In the genomic region with DNA sequence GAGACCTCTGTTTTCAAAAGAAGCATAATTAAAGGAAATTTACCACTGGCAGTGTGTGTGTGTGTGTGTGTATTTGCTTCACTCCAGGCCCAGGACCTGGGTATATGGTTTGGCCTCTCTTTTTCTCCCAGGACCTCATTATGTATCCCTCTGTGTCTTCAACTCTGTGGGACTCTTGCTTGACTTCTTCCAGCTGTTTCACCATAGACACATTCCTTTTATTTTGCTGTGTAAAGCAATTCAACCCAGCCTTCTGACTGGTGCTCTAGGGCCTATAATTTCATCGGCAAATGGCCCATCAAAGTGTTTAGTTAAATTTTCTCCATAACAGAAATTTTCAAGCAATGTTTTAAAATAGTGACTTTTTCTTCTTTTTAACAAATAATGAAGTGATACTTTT, we compare ENCODE assay signal across 36 cellular contexts.
"Had no signal": no experiment of that assay in that cellular context is flagged by ENCODE, and none has a peak within 500 bp of the region (broad histone marks: within the 10 kb centered on the region; RNA-seq: fewer than 3 reads in every experiment).

No MANE protein-coding gene starts in this region.

- H3K27ac Mint-ChIP-seq: activated B cell treated with CpG ODN at 0.5 μM for 24 hours; activated CD4-positive, alpha-beta memory T cell treated with anti-CD3 and anti-CD28 coated beads for 36 hours; activated CD4-positive, alpha-beta T cell treated with anti-CD3 and anti-CD28 coated beads, Interleukin-2, amount 10 ng/mL, durations not matched to agents 24 days and 14 days; activated CD8-positive, alpha-beta T cell treated with anti-CD3 and anti-CD28 coated beads for 36 hours; activated naive CD4-positive, alpha-beta T cell treated with anti-CD3 and anti-CD28 coated beads for 36 hours; activated naive CD4-positive, alpha-beta T cell treated with anti-CD3 and anti-CD28 coated beads, Interleukin-2, amount 50 U/mL, for 72 hours; activated naive CD8-positive, alpha-beta T cell treated with anti-CD3 and anti-CD28 coated beads for 36 hours; activated T-cell treated with anti-CD3 and anti-CD28 coated beads, Interleukin-2, amount 50 U/mL, for 72 hours; activated T-helper 1 cell treated with anti-CD3 and anti-CD28 coated beads, Interleukin-12 subunit alpha, Interleukin-12 subunit beta, Interleukin-2, Interleukin-4 antibody, amounts not matched to agents 30 ng/mL and 10 ng/mL and 1 ng/mL, durations not matched to agents 14 hours and 24 hours and 36 hours; activated T-helper 17 cell treated with anti-CD3 and anti-CD28 coated beads, Interleukin-2, amount 50 U/mL, for 72 hours; brain; T-helper 1 cell treated with Interleukin-12 subunit alpha and Interleukin-12 subunit beta and Interleukin-4 antibody, amounts not matched to agents 30 μg/mL and 1 μg/mL, for 36 hours; T-helper 2 cell treated with Interferon-gamma antibody and Interleukin-4, amounts not matched to agents 5 μg/mL and 100 μg/mL, for 36 hours had no signal

- DNase-seq: activated B cell treated with CpG ODN at 0.5 μM for 24 hours; activated CD4-positive, alpha-beta memory T cell treated with anti-CD3 and anti-CD28 coated beads for 36 hours; activated CD4-positive, alpha-beta T cell treated with anti-CD3 and anti-CD28 coated beads for 4 hours; activated CD4-positive, alpha-beta T cell treated with anti-CD3 and anti-CD28 coated beads, Interleukin-2, amount 10 ng/mL, durations not matched to agents 24 days and 14 days; activated CD4-positive, alpha-beta T cell treated with anti-CD3 and anti-CD28 coated beads, Interleukin-2, amount 50 U/mL, for 1 hour; activated CD4-positive, alpha-beta T cell treated with anti-CD3 and anti-CD28 coated beads, Interleukin-2, amount 50 U/mL, for 4 hours; activated CD4-positive, CD25-positive, alpha-beta regulatory T cell treated with anti-CD3 and anti-CD28 coated beads, Interleukin-2, amount 50 U/mL, for 72 hours; activated CD8-positive, alpha-beta memory T cell treated with anti-CD3 and anti-CD28 coated beads, Interleukin-2, amount 50 U/mL, for 4 hours; activated CD8-positive, alpha-beta T cell treated with anti-CD3 and anti-CD28 coated beads for 36 hours; activated effector memory CD4-positive, alpha-beta T cell treated with anti-CD3 and anti-CD28 coated beads, Interleukin-2, amount 50 U/mL, for 16 hours; activated gamma-delta T cell treated with Interleukin-2 at 50 U/mL for 16 hours; activated naive CD4-positive, alpha-beta T cell; activated naive CD4-positive, alpha-beta T cell treated with anti-CD3 and anti-CD28 coated beads for 36 hours; activated naive CD4-positive, alpha-beta T cell treated with anti-CD3 and anti-CD28 coated beads, Interleukin-2, amount 50 U/mL, for 16 hours; activated naive CD8-positive, alpha-beta T cell treated with anti-CD3 and anti-CD28 coated beads for 36 hours; activated T-cell treated with anti-CD3 and anti-CD28 coated beads for 4 hours; activated T-cell treated with anti-CD3 and anti-CD28 coated beads, Interleukin-2, amount 50 U/mL, for 1 hour; activated T-cell treated with anti-CD3 and anti-CD28 coated beads, Interleukin-2, amount 50 U/mL, for 4 hours; activated T-cell treated with anti-CD3 and anti-CD28 coated beads, Interleukin-2, amount 50 U/mL, for 72 hours; amygdala; anterior cingulate cortex; caudate nucleus; cerebellar nuclear complex; T-helper 1 cell; T-helper 2 cell; T-helper 9 cell had no signal

- H3K27me3 Mint-ChIP-seq: activated B cell treated with CpG ODN at 0.5 μM for 24 hours; activated CD4-positive, alpha-beta memory T cell treated with anti-CD3 and anti-CD28 coated beads for 36 hours; activated CD4-positive, alpha-beta T cell treated with anti-CD3 and anti-CD28 coated beads, Interleukin-2, amount 10 ng/mL, durations not matched to agents 24 days and 14 days; activated CD8-positive, alpha-beta T cell treated with anti-CD3 and anti-CD28 coated beads for 36 hours; activated naive CD8-positive, alpha-beta T cell treated with anti-CD3 and anti-CD28 coated beads for 36 hours; activated T-helper 17 cell treated with anti-CD3 and anti-CD28 coated beads, Interleukin-2, amount 50 U/mL, for 72 hours; brain; central memory CD8-positive, alpha-beta T cell had no signal

- H3K9me3 ChIP-seq: ascending aorta had no signal

- H3K4me1 ChIP-seq: ascending aorta had no signal

- H3K4me3 ChIP-seq: ascending aorta, cardiac muscle cell had no signal

- H3K4me3 Mint-ChIP-seq: activated B cell treated with CpG ODN at 0.5 μM for 24 hours; activated CD4-positive, alpha-beta memory T cell treated with anti-CD3 and anti-CD28 coated beads for 36 hours; activated CD4-positive, alpha-beta T cell treated with anti-CD3 and anti-CD28 coated beads, Interleukin-2, amount 10 ng/mL, durations not matched to agents 24 days and 14 days; activated CD8-positive, alpha-beta T cell treated with anti-CD3 and anti-CD28 coated beads for 36 hours; activated naive CD4-positive, alpha-beta T cell treated with anti-CD3 and anti-CD28 coated beads for 36 hours; activated naive CD8-positive, alpha-beta T cell treated with anti-CD3 and anti-CD28 coated beads for 36 hours; activated T-cell treated with anti-CD3 and anti-CD28 coated beads, Interleukin-2, amount 50 U/mL, for 4 hours; activated T-cell treated with anti-CD3 and anti-CD28 coated beads, Interleukin-2, amount 50 U/mL, for 72 hours; activated T-helper 1 cell treated with anti-CD3 and anti-CD28 coated beads, Interleukin-12 subunit alpha, Interleukin-12 subunit beta, Interleukin-2, Interleukin-4 antibody, amounts not matched to agents 30 ng/mL and 10 ng/mL and 1 ng/mL, durations not matched to agents 14 hours and 24 hours and 36 hours; activated T-helper 17 cell treated with anti-CD3 and anti-CD28 coated beads, Interleukin-2, amount 50 U/mL, for 72 hours; brain; central memory CD8-positive, alpha-beta T cell; T-helper 1 cell treated with Interleukin-12 subunit alpha and Interleukin-12 subunit beta and Interleukin-4 antibody, amounts not matched to agents 30 μg/mL and 1 μg/mL, for 36 hours; T-helper 2 cell treated with Interferon-gamma antibody and Interleukin-4, amounts not matched to agents 5 μg/mL and 100 μg/mL, for 36 hours had no signal

- ATAC-seq: activated CD8-positive, alpha-beta T cell treated with anti-CD3 and anti-CD28 coated beads for 36 hours; activated naive CD4-positive, alpha-beta T cell treated with anti-CD3 and anti-CD28 coated beads, Interleukin-2, amount 50 U/mL, for 72 hours; activated T-cell treated with anti-CD3 and anti-CD28 coated beads, Interleukin-2, amount 50 U/mL, for 4 hours; activated T-cell treated with anti-CD3 and anti-CD28 coated beads, Interleukin-2, amount 50 U/mL, for 72 hours; activated T-helper 17 cell treated with anti-CD3 and anti-CD28 coated beads, Interleukin-2, amount 50 U/mL, for 72 hours had no signal

- H3K4me1 Mint-ChIP-seq: activated B cell treated with CpG ODN at 0.5 μM for 24 hours; activated CD4-positive, alpha-beta T cell treated with anti-CD3 and anti-CD28 coated beads, Interleukin-2, amount 10 ng/mL, durations not matched to agents 24 days and 14 days; activated naive CD8-positive, alpha-beta T cell treated with anti-CD3 and anti-CD28 coated beads for 36 hours; activated T-helper 17 cell treated with anti-CD3 and anti-CD28 coated beads, Interleukin-2, amount 50 U/mL, for 72 hours; brain; central memory CD8-positive, alpha-beta T cell had no signal

- H3K36me3 Mint-ChIP-seq: activated CD4-positive, alpha-beta memory T cell treated with anti-CD3 and anti-CD28 coated beads for 36 hours; activated naive CD8-positive, alpha-beta T cell treated with anti-CD3 and anti-CD28 coated beads for 36 hours; brain had no signal

- H3K27me3 ChIP-seq: ascending aorta, cardiac muscle cell had no signal

- H3K36me3 ChIP-seq: ascending aorta, cardiac muscle cell had no signal

- H3K27ac ChIP-seq: ascending aorta, cardiac muscle cell, VCaP had no signal
